8 cellular contexts compared by ENCODE assay signal in the genomic region with DNA sequence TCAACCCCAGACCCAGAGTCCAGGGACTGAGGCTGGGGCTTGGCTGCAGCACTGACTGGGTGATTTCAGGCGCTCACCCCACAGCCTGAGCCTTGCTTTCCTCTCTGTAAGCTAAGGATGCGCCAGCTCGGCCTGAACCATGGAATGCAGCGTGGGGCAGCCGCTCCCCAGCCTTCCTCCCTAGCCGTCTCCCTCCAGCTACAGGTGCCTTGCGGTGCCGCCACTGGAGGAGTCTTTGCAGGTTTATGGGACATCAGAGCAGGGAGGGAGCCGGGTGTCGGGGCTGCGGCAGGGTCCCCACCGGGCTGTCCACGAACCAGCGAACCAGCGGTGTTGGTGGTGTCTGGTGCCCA. TPM values are rescaled to one million over a fixed set of nuclear protein-coding genes. Genes with fewer than 3 reads are reported as not detected.
A peak's percentile ranks its signal among the peaks of the same experiment; 100 is the strongest.
DNase-seq lines count a peak whose midpoint lies in the region; ATAC-seq and TF ChIP-seq lines count a peak whose summit lies in the region.

No MANE protein-coding gene starts in this region.

- no peak for TF ChIP-seq POLR2A in upper lobe of left lung (IDR thresholded peaks at IDR 0.05)

- TF ChIP-seq CTCF in upper lobe of left lung (IDR thresholded peaks at IDR 0.05): no peak

- 35% methylated on average over 4 of the region's 15 CpGs; no CpG with 5 or more reads in 1 of the 2 donors for WGBS in upper lobe of left lung, 2 donors

- H3K9me3 ChIP-seq in muscle layer of colon (ENCODE audit: low read length) (no peaks in the 10 kb centered on the region), upper lobe of left lung (no peaks in the 10 kb centered on the region)

- H3K27ac ChIP-seq in muscle layer of colon (ENCODE audit: low read depth, low read length) (peak overlapping the region; percentile 34), upper lobe of left lung (peak overlapping the region in 2 of 4 donors; percentile 31 to 37)

- H3K4me3 ChIP-seq in muscle layer of colon (ENCODE audit: low read depth in 1 of 2, low read length in 2 of 2) (peak overlapping the region; percentile 60 to 83), upper lobe of left lung (peak overlapping the region; percentile 41 to 61 (median 52))

- ATAC-seq in activated T-cell treated with anti-CD3 and anti-CD28 coated beads, Interleukin-2, amount 50 U/mL, for 72 hours (replicated peaks in 1 of 2): peak; percentile 36 to 43
- ATAC-seq in effector memory CD8-positive, alpha-beta T cell (replicated peaks): peak; percentile 23
- peak; percentile 47 to 60 for ATAC-seq in upper lobe of left lung (ENCODE audit: low FRiP score in 2 of 2)

- H3K27me3 Mint-ChIP-seq in activated T-cell treated with anti-CD3 and anti-CD28 coated beads, Interleukin-2, amount 50 U/mL, for 72 hours (ENCODE audit: low read depth): peaks cover 19% of the 10 kb centered on the region
- no peaks in the 10 kb centered on the region for H3K27me3 Mint-ChIP-seq in effector memory CD8-positive, alpha-beta T cell

- H3K9me3 Mint-ChIP-seq in activated T-cell treated with anti-CD3 and anti-CD28 coated beads, Interleukin-2, amount 50 U/mL, for 72 hours: peaks cover 0 to 2% of the 10 kb centered on the region in 2 donors
- no peaks in the 10 kb centered on the region for H3K9me3 Mint-ChIP-seq in effector memory CD8-positive, alpha-beta T cell

- H3K9ac ChIP-seq in muscle layer of colon (ENCODE audit: low read length): peak overlapping the region; percentile 9

- no peaks in the 10 kb centered on the region for H3K27me3 ChIP-seq in muscle layer of colon (ENCODE audit: control insufficient read depth in 1 of 2, insufficient read depth in 2 of 2, low read length in 2 of 2)
- peaks cover 0 to 4% (median 0%) of the 10 kb centered on the region in 4 donors for H3K27me3 ChIP-seq in upper lobe of left lung

- no peak overlapping the region for H3K27ac Mint-ChIP-seq in activated T-cell treated with anti-CD3 and anti-CD28 coated beads, Interleukin-2, amount 50 U/mL, for 72 hours
- peak overlapping the region in 1 of 2 donors; percentile 60 for H3K27ac Mint-ChIP-seq in effector memory CD8-positive, alpha-beta T cell

- peaks cover 51% of the 10 kb centered on the region for H3K4me1 Mint-ChIP-seq in activated T-cell treated with anti-CD3 and anti-CD28 coated beads, Interleukin-2, amount 50 U/mL, for 72 hours (ENCODE audit: low read depth)
- H3K4me1 Mint-ChIP-seq in effector memory CD8-positive, alpha-beta T cell (ENCODE audit: low read depth in 2 of 2): peaks cover 35 to 56% of the 10 kb centered on the region in 2 donors

- H3K4me1 ChIP-seq in muscle layer of colon (ENCODE audit: insufficient read depth, low read length) (peaks cover 9% of the 10 kb centered on the region), upper lobe of left lung (peaks cover 14 to 32% (median 23%) of the 10 kb centered on the region in 4 donors)

- no peak for TF ChIP-seq EP300 in upper lobe of left lung (IDR thresholded peaks at IDR 0.05)

- H3K4me3 Mint-ChIP-seq in activated T-cell treated with anti-CD3 and anti-CD28 coated beads, Interleukin-2, amount 50 U/mL, for 72 hours: peak overlapping the region; percentile 85 to 87
- H3K4me3 Mint-ChIP-seq in effector memory CD8-positive, alpha-beta T cell: peak overlapping the region; percentile 83 to 84

- H3K36me3 Mint-ChIP-seq in activated T-cell treated with anti-CD3 and anti-CD28 coated beads, Interleukin-2, amount 50 U/mL, for 72 hours (ENCODE audit: insufficient read depth in 2 of 2): peaks cover 3 to 10% of the 10 kb centered on the region in 2 donors
- peaks cover 3% of the 10 kb centered on the region for H3K36me3 Mint-ChIP-seq in effector memory CD8-positive, alpha-beta T cell (ENCODE audit: insufficient read depth)

- DNase-seq in activated T-cell treated with anti-CD3 and anti-CD28 coated beads, Interleukin-2, amount 50 U/mL, for 72 hours: no peak
- no peak for DNase-seq in activated T-cell treated with anti-CD3 and anti-CD28 coated beads for 4 hours
- DNase-seq in effector memory CD8-positive, alpha-beta T cell: no peak
- peak in 1 of 2 donors; percentile 65 for DNase-seq in upper lobe of left lung
- DNase-seq in NCI-H146 (lab: John Stamatoyannopoulos, UW): no peak
- DNase-seq in nucleus accumbens (lab: John Stamatoyannopoulos, UW): no peak
- DNase-seq in GF-D8 (lab: John Stamatoyannopoulos, UW): no peak

- H3K36me3 ChIP-seq in muscle layer of colon (ENCODE audit: insufficient read depth, low read length): no peaks in the 10 kb centered on the region
- H3K36me3 ChIP-seq in upper lobe of left lung: no peaks in the 10 kb centered on the region

RNA-seq across cellular contexts. Expression of a gene that starts 19.4 kb away (rescaled TPM):
- 100 to 1,000 TPM; 317 to 370 TPM for total RNA-seq in activated T-cell treated with anti-CD3 and anti-CD28 coated beads, Interleukin-2, amount 50 U/mL, for 72 hours
- 100 to 1,000 TPM; 105 to 208 (median 133) TPM for total RNA-seq in upper lobe of left lung
